9 cellular contexts compared by ENCODE assay signal in the genomic region with DNA sequence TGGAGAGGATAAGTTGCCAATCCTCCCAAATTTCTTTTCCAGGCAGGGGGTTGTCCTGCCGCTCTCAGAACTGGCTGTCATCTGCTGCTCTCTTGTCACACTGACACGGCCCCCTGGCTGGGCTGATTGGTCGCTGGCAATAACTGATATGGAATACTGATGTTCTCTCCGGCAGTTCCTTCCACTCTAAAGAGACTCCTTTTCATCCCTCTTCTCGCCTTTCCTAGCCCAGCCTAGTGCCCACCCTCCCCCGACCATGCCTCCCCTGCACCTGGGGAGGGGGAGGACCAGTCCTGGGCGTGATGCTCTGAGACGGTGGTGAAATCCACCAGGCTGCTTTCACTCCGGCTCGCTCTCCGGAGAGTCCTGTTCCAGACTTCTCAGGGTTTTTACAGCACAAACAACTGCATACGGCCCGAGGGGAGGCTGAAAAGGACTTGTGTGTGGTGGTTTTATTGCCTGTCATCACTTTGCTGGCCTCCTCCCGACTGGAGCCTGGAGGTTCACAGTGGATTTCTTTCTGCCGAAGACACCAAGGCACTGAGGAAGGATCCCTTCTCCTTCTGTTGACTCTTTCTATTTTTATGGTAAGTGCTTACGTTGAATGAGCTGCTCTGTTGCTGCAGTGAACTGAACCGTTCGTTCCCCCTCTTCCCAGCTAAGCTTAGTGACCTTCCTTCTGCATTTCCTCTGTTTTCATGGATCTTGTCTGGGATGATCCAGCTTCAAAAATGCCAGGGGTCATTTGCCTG. TPM values are rescaled to one million over a fixed set of nuclear protein-coding genes. Genes with fewer than 3 reads are reported as not detected.
DNase-seq lines count a peak whose midpoint lies in the region; ATAC-seq and TF ChIP-seq lines count a peak whose summit lies in the region.
"Had no signal": no experiment of that assay in that cellular context is flagged by ENCODE, and none has a peak within 500 bp of the region (broad histone marks: within the 10 kb centered on the region; RNA-seq: fewer than 3 reads in every experiment).

A gene (plus strand): TSS at position 336 of the 752 bp plus-strand sequence. CDS start 107,010 bp downstream, outside the sequence.

- H3K36me3 ChIP-seq in HUES48 (ENCODE audit: control insufficient read depth, insufficient read depth, low read length) (no peaks in the 10 kb centered on the region), iPS-18a (ENCODE audit: control insufficient read depth, low read depth, low read length) (no peaks in the 10 kb centered on the region), stomach smooth muscle (ENCODE audit: control insufficient read depth in 2 of 2, insufficient read depth in 2 of 2, low read length in 2 of 2) (no peaks in the 10 kb centered on the region), right lobe of liver (no peaks in the 10 kb centered on the region)

- H3K4me3 ChIP-seq in HUES48 (ENCODE audit: low read depth, low read length) (peak within 1 kb of the TSS; percentile 35), WI38 (ENCODE audit: low read depth, low read length) (peak within 1 kb of the TSS; percentile 67), iPS-18a (ENCODE audit: low read length) (peak within 1 kb of the TSS; percentile 61), stomach smooth muscle (ENCODE audit: low read length in 2 of 2) (peak within 1 kb of the TSS; percentile 45 to 62), right lobe of liver (no peak within 1 kb of the TSS)

- no peak for TF ChIP-seq POLR2A in right lobe of liver (IDR thresholded peaks at IDR 0.05)

- no peak for ATAC-seq in HG02763 (IDR thresholded peaks at IDR 0.05; ENCODE audit: unreplicated experiment)
- ATAC-seq in right lobe of liver: no peak

- H3K27me3 ChIP-seq in HUES48 (ENCODE audit: control insufficient read depth, insufficient read depth, low read length) (no peaks in the 10 kb centered on the region), iPS-18a (ENCODE audit: control insufficient read depth, insufficient read depth, low read length) (peaks cover 14% of the 10 kb centered on the region), stomach smooth muscle (ENCODE audit: control insufficient read depth in 1 of 2, insufficient read depth in 2 of 2, low read length in 2 of 2) (peaks cover 0 to 5% of the 10 kb centered on the region in 2 donors), right lobe of liver (no peaks in the 10 kb centered on the region)

- H3K27ac ChIP-seq in HUES48 (ENCODE audit: low read depth, low read length): peak within 1 kb of the TSS; percentile 50
- no peak within 1 kb of the TSS for H3K27ac ChIP-seq in iPS-18a (ENCODE audit: low read length)
- no peak within 1 kb of the TSS for H3K27ac ChIP-seq in stomach smooth muscle (ENCODE audit: low read length)
- H3K27ac ChIP-seq in right lobe of liver: no peak within 1 kb of the TSS

- intact Hi-C loops in right lobe of liver (cut with DNase I): no loop called here

- 11% methylated on average over 16 of the region's 18 CpGs for WGBS in right lobe of liver (ENCODE audit: insufficient coverage, low coverage, low lambda C conversion rate, missing lambda C conversion rate)

- H3K9ac ChIP-seq in HUES48 (ENCODE audit: low read depth, low read length) (no peak within 1 kb of the TSS), iPS-18a (ENCODE audit: low read length) (no peak within 1 kb of the TSS), stomach smooth muscle (ENCODE audit: low read length in 2 of 2) (no peak within 1 kb of the TSS)

- H3K9me3 ChIP-seq in HUES48 (ENCODE audit: control insufficient read depth, insufficient read depth, low read length) (no peaks in the 10 kb centered on the region), iPS-18a (ENCODE audit: control insufficient read depth, low read depth, low read length) (no peaks in the 10 kb centered on the region), stomach smooth muscle (ENCODE audit: control insufficient read depth in 2 of 2, low read length in 2 of 2) (peaks cover 0 to 2% of the 10 kb centered on the region in 2 donors), right lobe of liver (no peaks in the 10 kb centered on the region)

- DNase-seq in AML-193 (lab: John Stamatoyannopoulos, UW) (no peak), right lobe of liver (no peak)
- DNase-seq: naive B cell, NCI-H2081 treated with DMSO at 0.1 percent for 48 hours had no signal

- H3K4me1 ChIP-seq in HUES48 (ENCODE audit: control insufficient read depth, insufficient read depth, low read length) (peaks cover 48% of the 10 kb centered on the region), iPS-18a (ENCODE audit: control insufficient read depth, low read depth, low read length) (peaks cover 49% of the 10 kb centered on the region), stomach smooth muscle (ENCODE audit: control insufficient read depth, insufficient read depth, low read length) (no peaks in the 10 kb centered on the region), right lobe of liver (no peaks in the 10 kb centered on the region)

- no peak for TF ChIP-seq CTCF in WI38 (IDR thresholded peaks at IDR 0.05; ENCODE audit: low read depth, low read length)
- TF ChIP-seq CTCF in right lobe of liver (IDR thresholded peaks at IDR 0.05): no peak

RNA-seq across cellular contexts. Expression of the gene that starts here (rescaled TPM):
- under 1 TPM in 1 of 6 experiments, not detected in 5; 0.13 TPM for total RNA-seq in right lobe of liver

Comparison
In these comparisons a context has a peak if more than half of its experiments do, and no peak if none do; other contexts are left out.
1. H3K4me3 ChIP-seq: peak in HUES48 (single experiment), WI38 (single experiment), iPS-18a (single experiment) and stomach smooth muscle (2 of 2); none in right lobe of liver (0 of 3).